ENCODE assay signal across 20 cellular contexts in the genomic region with DNA sequence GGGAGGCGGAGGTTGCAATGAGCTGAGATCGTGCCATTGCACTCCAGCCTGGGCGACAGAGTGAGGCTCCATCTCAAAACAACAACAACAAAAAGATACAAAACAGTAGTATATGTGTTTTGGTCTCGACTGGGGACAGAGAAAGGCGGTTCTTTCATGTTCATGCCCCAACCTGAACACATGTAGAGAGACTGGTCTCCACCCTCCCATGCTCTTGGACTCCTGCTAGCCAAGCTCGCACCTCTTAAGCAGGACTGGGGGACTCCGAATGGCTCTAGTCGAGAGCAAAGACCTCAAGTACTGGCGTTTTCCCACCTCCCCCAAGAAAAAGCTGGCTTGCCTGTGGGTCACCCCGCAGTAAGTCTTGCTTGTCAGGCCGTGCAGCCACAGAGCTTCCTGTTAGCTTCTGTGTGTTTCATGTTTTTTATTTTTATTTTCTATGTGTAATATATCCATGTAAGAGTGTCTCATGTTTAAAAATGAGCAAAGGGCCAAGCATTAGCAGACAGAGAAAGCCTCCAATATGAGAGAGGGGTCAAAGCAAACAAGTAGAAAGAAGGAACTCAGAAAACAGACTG.
DNase-seq lines count a peak whose midpoint lies in the region; ATAC-seq and TF ChIP-seq lines count a peak whose summit lies in the region.
"Had no signal": no experiment of that assay in that cellular context is flagged by ENCODE, and none has a peak within 500 bp of the region (broad histone marks: within the 10 kb centered on the region; RNA-seq: fewer than 3 reads in every experiment).

No MANE protein-coding gene starts in this region.

- no peaks in the 10 kb centered on the region for H3K27me3 ChIP-seq in uterus
- H3K27me3 ChIP-seq: vagina had no signal

- DNase-seq in GDM1 (lab: John Stamatoyannopoulos, UW) (peak; percentile 39), GM20000 (ENCODE audit: low spot score) (peak; percentile 46), fibroblast of mammary gland (ENCODE audit: low read depth) (peak; percentile 76), medulla oblongata (ENCODE audit: extremely low spot score) (no peak), uterus (no peak), NOMO-1 treated with dmso at 0.1 percent for 144 hours (lab: John Stamatoyannopoulos, UW; ENCODE audit: unreplicated experiment) (no peak)
- DNase-seq: activated B cell treated with CpG ODN at 0.5 μM for 24 hours; activated CD8-positive, alpha-beta T cell treated with anti-CD3 and anti-CD28 coated beads for 36 hours; activated naive CD4-positive, alpha-beta T cell treated with anti-CD3 and anti-CD28 coated beads, Interleukin-2, amount 10 ng/mL, durations not matched to agents 7 days and 5 days; activated T-cell treated with anti-CD3 and anti-CD28 coated beads, Interleukin-2, amount 50 U/mL, for 4 hours; aorta; CD4-positive, alpha-beta T cell; cerebellar nuclear complex; DMS53; H7; NCI-H345; SK-N-SH had no signal

- H3K36me3 ChIP-seq in uterus, result no peaks in the 10 kb centered on the region
- H3K36me3 ChIP-seq: vagina had no signal

- no peaks in the 10 kb centered on the region for H3K4me1 ChIP-seq in uterus
- H3K4me1 ChIP-seq: vagina had no signal

- H3K9me3 ChIP-seq in uterus, result no peaks in the 10 kb centered on the region
- H3K9me3 ChIP-seq: SK-N-SH, vagina had no signal

- H3K4me3 ChIP-seq in fibroblast of mammary gland (ENCODE audit: control insufficient read depth, low read depth, low read length) (no peak overlapping the region), uterus (no peak overlapping the region)
- H3K4me3 ChIP-seq: vagina had no signal

- TF ChIP-seq POLR2A in uterus (IDR thresholded peaks at IDR 0.05), result no peak

- TF ChIP-seq CTCF in GM20000 (IDR thresholded peaks at IDR 0.05; ENCODE audit: extremely low read depth, missing control alignments) (no peak), fibroblast of mammary gland (conservative IDR thresholded peaks at IDR 0.05; ENCODE audit: control insufficient read depth, insufficient read depth, low read depth, low read length) (no peak), uterus (IDR thresholded peaks at IDR 0.05) (no peak)

- ATAC-seq in HG03432 (IDR thresholded peaks at IDR 0.05; ENCODE audit: unreplicated experiment) (peak; percentile 94), HG03139 (IDR thresholded peaks at IDR 0.05; ENCODE audit: unreplicated experiment) (no peak)
- ATAC-seq: activated CD8-positive, alpha-beta T cell treated with anti-CD3 and anti-CD28 coated beads for 36 hours; activated T-cell treated with anti-CD3 and anti-CD28 coated beads, Interleukin-2, amount 50 U/mL, for 4 hours had no signal

- intact Hi-C loops in uterus (cut with DNase I; ENCODE audit: low total_unique reads), result no loop called here

- H3K27ac ChIP-seq in uterus, result no peak overlapping the region
- H3K27ac ChIP-seq: vagina had no signal

Comparison
In these comparisons a context has a peak if more than half of its experiments do, and no peak if none do; other contexts are left out.
1. DNase-seq: peak in GDM1 (single experiment), GM20000 (single experiment) and fibroblast of mammary gland (single experiment); none in medulla oblongata (single experiment), uterus (0 of 2) and NOMO-1 treated with dmso at 0.1 percent for 144 hours (single experiment).